Comparison of ENCODE assay signal across 8 cellular contexts in the genomic region with DNA sequence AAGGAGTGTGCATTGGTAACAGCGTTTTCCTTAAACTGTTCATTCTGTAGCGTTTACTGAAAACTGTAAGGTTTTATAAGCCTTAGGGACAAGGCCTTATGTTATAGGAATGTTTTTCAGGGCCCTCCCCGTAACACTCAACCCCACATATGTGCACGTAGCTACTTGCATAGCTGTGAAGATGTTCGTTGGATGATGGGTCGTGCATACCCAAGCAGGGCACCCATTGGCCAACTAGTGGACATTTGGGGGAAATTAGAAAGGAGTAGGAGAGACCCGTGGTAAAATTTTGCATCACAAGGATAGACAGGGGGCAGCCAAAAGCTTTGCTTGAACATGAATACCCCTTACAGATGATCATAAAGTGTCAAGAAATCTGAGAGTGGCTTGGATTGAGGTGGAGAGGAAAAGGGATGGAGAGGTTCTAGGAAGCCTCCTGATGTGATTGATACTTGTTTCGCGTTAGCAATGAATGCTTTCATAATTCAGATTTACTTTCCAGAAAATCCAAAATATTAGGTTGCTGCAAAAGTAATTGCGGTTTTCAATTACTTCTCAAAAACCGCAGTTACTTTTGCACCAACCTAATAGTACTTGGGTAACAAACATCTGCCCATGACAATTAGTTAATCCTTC. TPM values are rescaled to one million over a fixed set of nuclear protein-coding genes. Genes with fewer than 3 reads are reported as not detected.
A peak's percentile ranks its signal among the peaks of the same experiment; 100 is the strongest.
DNase-seq lines count a peak whose midpoint lies in the region; ATAC-seq and TF ChIP-seq lines count a peak whose summit lies in the region.

No MANE protein-coding gene starts in this region.

- peak overlapping the region; percentile 74 for H3K27ac Mint-ChIP-seq in activated naive CD8-positive, alpha-beta T cell treated with anti-CD3 and anti-CD28 coated beads for 36 hours

- H3K36me3 Mint-ChIP-seq in activated naive CD8-positive, alpha-beta T cell treated with anti-CD3 and anti-CD28 coated beads for 36 hours = peaks cover 7% of the 10 kb centered on the region

- H3K4me3 Mint-ChIP-seq in activated naive CD8-positive, alpha-beta T cell treated with anti-CD3 and anti-CD28 coated beads for 36 hours = peak overlapping the region; percentile 88

- DNase-seq in COLO829 (ENCODE audit: low spot score) = peak; percentile 57
- peak; percentile 42 to 68 for DNase-seq in NOMO-1 (lab: John Stamatoyannopoulos, UW; ENCODE audit: unreplicated experiment in 2 of 2)
- peak; percentile 45 for DNase-seq in activated naive CD8-positive, alpha-beta T cell treated with anti-CD3 and anti-CD28 coated beads for 36 hours
- peak; percentile 41 for DNase-seq in glomerular endothelial cell (ENCODE audit: extremely low read depth, low read depth, low spot score)
- DNase-seq in omental fat pad (ENCODE audit: low spot score) = no peak

- ATAC-seq in GM18907 (IDR thresholded peaks at IDR 0.05; ENCODE audit: unreplicated experiment) (peak; percentile 50), HG03439 (IDR thresholded peaks at IDR 0.05; ENCODE audit: unreplicated experiment) (peak; percentile 37), omental fat pad (ENCODE audit: low FRiP score) (peak; percentile 48), HG03521 (IDR thresholded peaks at IDR 0.05; ENCODE audit: unreplicated experiment) (no peak)

- no peak for TF ChIP-seq CTCF in omental fat pad (IDR thresholded peaks at IDR 0.05)

- no peaks in the 10 kb centered on the region for H3K27me3 Mint-ChIP-seq in activated naive CD8-positive, alpha-beta T cell treated with anti-CD3 and anti-CD28 coated beads for 36 hours

- peaks cover 18% of the 10 kb centered on the region for H3K4me1 Mint-ChIP-seq in activated naive CD8-positive, alpha-beta T cell treated with anti-CD3 and anti-CD28 coated beads for 36 hours

- no peaks in the 10 kb centered on the region for H3K9me3 Mint-ChIP-seq in activated naive CD8-positive, alpha-beta T cell treated with anti-CD3 and anti-CD28 coated beads for 36 hours

RNA-seq across cellular contexts. Expression of gene SEC61A2, which starts 0.9 kb away (rescaled TPM):
- 10 to 100 TPM in 1 of 2 experiments, 1 to 10 TPM in 1; 9.7 to 10.1 TPM for total RNA-seq in activated naive CD8-positive, alpha-beta T cell treated with anti-CD3 and anti-CD28 coated beads for 36 hours
- total RNA-seq in glomerular endothelial cell (6.0 and 9.0 TPM in 2 replicates), omental fat pad (10 to 100 TPM in 1 of 4 donors, 1 to 10 TPM in 3; 4.5 to 12.9 (median 5.9) TPM)
